Comparison of ENCODE assay signal across 9 cellular contexts in the genomic region with DNA sequence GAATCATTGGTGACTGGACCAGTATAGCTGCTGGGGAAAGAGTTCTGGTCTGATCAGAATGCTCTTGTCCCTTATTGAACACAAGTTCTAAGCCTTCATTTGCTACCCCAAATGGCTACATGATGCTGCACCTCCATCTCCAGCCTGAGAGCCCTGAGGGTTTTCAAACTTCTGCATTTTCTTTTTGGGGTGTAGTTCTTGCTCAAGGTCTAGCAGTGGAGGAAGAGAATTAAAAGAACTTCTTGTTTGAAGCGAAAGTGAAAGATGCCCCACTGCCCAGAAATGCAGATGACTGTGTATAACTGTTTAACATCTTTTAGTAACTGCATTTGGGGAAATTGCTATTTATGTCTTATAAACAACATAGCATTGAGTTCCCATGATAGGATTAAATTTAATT. TPM values are rescaled to one million over a fixed set of nuclear protein-coding genes. Genes with fewer than 3 reads are reported as not detected.
DNase-seq lines count a peak whose midpoint lies in the region; ATAC-seq, FAIRE-seq and TF ChIP-seq lines count a peak whose summit lies in the region.
"Had no signal": no experiment of that assay in that cellular context is flagged by ENCODE, and none has a peak within 500 bp of the region (broad histone marks: within the 10 kb centered on the region; RNA-seq: fewer than 3 reads in every experiment).

No MANE protein-coding gene starts in this region.

- H3K23ac ChIP-seq in neuronal stem cell (ENCODE audit: low read depth, low read length, poor library complexity): no peak overlapping the region

- no peaks in the 10 kb centered on the region for H3K79me1 ChIP-seq in neuronal stem cell (ENCODE audit: low read depth, low read length)

- H3K9me3 ChIP-seq in neuronal stem cell (replicated peaks in 1 of 2; ENCODE audit: control insufficient read depth in 2 of 2, insufficient read depth in 1 of 2, low read depth in 1 of 2, low read length in 2 of 2): peaks cover 3 to 19% of the 10 kb centered on the region in 2 donors

- H3K18ac ChIP-seq in neuronal stem cell (ENCODE audit: low read length): no peak overlapping the region

- no peak overlapping the region for H2AFZ ChIP-seq in neuronal stem cell (ENCODE audit: low read length)

- H2BK5ac ChIP-seq in neuronal stem cell (ENCODE audit: low read length): no peak overlapping the region

- H3K4me2 ChIP-seq in neuronal stem cell (ENCODE audit: insufficient read depth, low read length, poor library complexity, severe bottlenecking): no peak overlapping the region

- H3K36me3 ChIP-seq in neuronal stem cell (replicated peaks in 1 of 2; ENCODE audit: control insufficient read depth in 2 of 2, insufficient read depth in 2 of 2, low read length in 2 of 2): no peaks in the 10 kb centered on the region

- TF ChIP-seq POLR2A in GM12892 (IDR thresholded peaks at IDR 0.05; ENCODE audit: low read depth, low read length): no peak

- H4K91ac ChIP-seq in neuronal stem cell (ENCODE audit: low read depth, low read length, poor library complexity): no peak overlapping the region

- H3K9ac ChIP-seq in neuronal stem cell (ENCODE audit: low read depth, low read length, poor library complexity): no peak overlapping the region

- peaks cover 2 to 3% of the 10 kb centered on the region in 2 donors for H3K4me1 ChIP-seq in neuronal stem cell (ENCODE audit: control insufficient read depth in 2 of 2, insufficient read depth in 1 of 2, low read depth in 1 of 2, low read length in 2 of 2)

- H2AK5ac ChIP-seq in neuronal stem cell (ENCODE audit: low read depth, low read length): no peak overlapping the region

- no peak overlapping the region for H2BK120ac ChIP-seq in neuronal stem cell (ENCODE audit: low read depth, low read length)

- FAIRE-seq in GM12892 (lab: Jason Lieb, UNC): peak; percentile 73
- FAIRE-seq: H1 had no signal

- no peak overlapping the region for H3K14ac ChIP-seq in neuronal stem cell (ENCODE audit: low read length)

- H3K4ac ChIP-seq in neuronal stem cell (ENCODE audit: low read length): no peak overlapping the region

- no CpG with 5 or more reads among the region's 1 CpG for WGBS in neuronal stem cell (ENCODE audit: extremely low coverage in 2 of 2, insufficient read length in 2 of 2, insufficient replicate concordance in 1 of 2), 2 donors

- H4K8ac ChIP-seq in neuronal stem cell (ENCODE audit: low read depth, low read length): no peak overlapping the region

- H3K27me3 ChIP-seq in neuronal stem cell (ENCODE audit: control insufficient read depth in 3 of 3, insufficient read depth in 3 of 3, low read depth in 1 of 3, low read length in 3 of 3): no peaks in the 10 kb centered on the region

- H2BK12ac ChIP-seq in neuronal stem cell (ENCODE audit: low read length): no peak overlapping the region

- H3K27ac ChIP-seq in neuronal stem cell (replicated peaks; ENCODE audit: low read length): no peak overlapping the region

- no peak overlapping the region for H3K4me3 ChIP-seq in neuronal stem cell (ENCODE audit: low read length in 2 of 2)

- H2BK15ac ChIP-seq in neuronal stem cell (ENCODE audit: low read length): no peak overlapping the region

- ATAC-seq in GM21528 (IDR thresholded peaks at IDR 0.05; ENCODE audit: low FRiP score, unreplicated experiment): peak; percentile 54

- no peak for DNase-seq in GM12892 (ENCODE audit: insufficient read length)
- peak; percentile 38 for DNase-seq in KBM-7
- peak; percentile 49 for DNase-seq in germinal center (ENCODE audit: low spot score)
- no peak for DNase-seq in hypothalamus (lab: John Stamatoyannopoulos, UW)
- no peak for DNase-seq in G401 (ENCODE audit: low spot score)
- no peak for DNase-seq in NCI-H2081 treated with DMSO at 0.1 percent for 48 hours (lab: John Stamatoyannopoulos, UW)
- DNase-seq in neuronal stem cell (ENCODE audit: low spot score): no peak

- in situ Hi-C loops in KBM-7 (cut with MboI; ENCODE audit: low pct_unique_long_range_greater_than_20kb, low sequenced_read_pairs): no loop called here
- in situ Hi-C loops in G401 (cut with HindIII; ENCODE audit: low sequenced_read_pairs): no loop called here

RNA-seq across cellular contexts. Expression of a gene that starts 38.5 kb away (rescaled TPM):
- polyA plus RNA-seq in GM12892 (2012; ENCODE audit: missing spikeins): 40.5 TPM
- 53.4 and 56.5 TPM in 2 replicates for total RNA-seq in G401 (2014; rRNA removed; shearing (Covaris generic))
- polyA plus RNA-seq in neuronal stem cell (2013, experiment 1 of 2): 40.7 TPM
- polyA plus RNA-seq in neuronal stem cell (2013, experiment 2 of 2): 42.2 TPM

RNA-seq across cellular contexts. Expression of a gene that starts 39.0 kb away (rescaled TPM):
- polyA plus RNA-seq in GM12892 (2012; ENCODE audit: missing spikeins): 40.2 TPM
- not detected in 2 replicates for total RNA-seq in G401 (2014; rRNA removed; shearing (Covaris generic))
- polyA plus RNA-seq in neuronal stem cell (2013, experiment 1 of 2): not detected
- not detected for polyA plus RNA-seq in neuronal stem cell (2013, experiment 2 of 2)
- total RNA-seq: H1 had no signal
- polyA plus RNA-seq: H1 had no signal

Comparison
In these comparisons a context has a peak if more than half of its experiments do, and no peak if none do; other contexts are left out.
1. DNase-seq: peak in KBM-7 (single experiment) and germinal center (single experiment); none in GM12892 (single experiment), hypothalamus (0 of 51), G401 (single experiment), NCI-H2081 treated with DMSO at 0.1 percent for 48 hours (single experiment) and neuronal stem cell (single experiment).